ENCODE assay signal across 13 cellular contexts in the genomic region with DNA sequence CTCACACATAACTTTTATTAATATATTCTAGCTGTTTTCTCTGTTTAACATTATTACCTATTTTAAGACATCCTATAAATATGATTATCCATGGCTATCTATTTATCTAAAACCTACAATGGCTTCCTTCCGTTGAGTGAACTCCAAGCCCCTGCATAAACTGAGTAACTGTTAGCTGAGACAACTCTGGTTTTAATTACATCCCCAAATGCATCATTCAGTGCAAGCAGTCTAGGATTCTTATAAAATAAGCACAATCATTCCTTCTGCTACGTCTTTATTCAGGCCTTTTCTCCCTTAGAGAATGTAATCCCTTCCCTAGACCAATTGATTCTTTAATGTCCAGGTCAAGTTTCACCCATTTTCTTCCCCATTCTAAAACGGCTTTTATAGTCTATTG.
DNase-seq lines count a peak whose midpoint lies in the region; ATAC-seq and TF ChIP-seq lines count a peak whose summit lies in the region.
"Had no signal": no experiment of that assay in that cellular context is flagged by ENCODE, and none has a peak within 500 bp of the region (broad histone marks: within the 10 kb centered on the region; RNA-seq: fewer than 3 reads in every experiment).

No MANE protein-coding gene starts in this region.

- ATAC-seq in SK-N-SH treated with all-trans-retinoic acid at 6 μM for 48 hours (peak; percentile 58), GM18520 (IDR thresholded peaks at IDR 0.05; ENCODE audit: unreplicated experiment) (no peak)
- ATAC-seq in stimulated activated naive CD8-positive, alpha-beta T cell treated with anti-CD3 and anti-CD28 coated beads, Interleukin-15, amount 100 ng/mL, for 72 hours: no peak

- no peaks in the 10 kb centered on the region for H3K4me1 Mint-ChIP-seq in stimulated activated naive CD8-positive, alpha-beta T cell treated with anti-CD3 and anti-CD28 coated beads, Interleukin-15, amount 100 ng/mL, for 72 hours
- H3K4me1 Mint-ChIP-seq: CD4-positive, CD25-positive, alpha-beta regulatory T cell; H9 had no signal

- no peak for TF ChIP-seq CTCF in OCI-LY1 (IDR thresholded peaks at IDR 0.05; ENCODE audit: low read length)
- TF ChIP-seq CTCF in fibroblast of mammary gland (conservative IDR thresholded peaks at IDR 0.05; ENCODE audit: control insufficient read depth, insufficient read depth, low read depth, low read length): no peak
- TF ChIP-seq CTCF in brain microvascular endothelial cell (IDR thresholded peaks at IDR 0.05; ENCODE audit: low read depth, low read length, missing control alignments): no peak

- H3K27me3 ChIP-seq in BLaER1 (no peaks in the 10 kb centered on the region), OCI-LY1 (ENCODE audit: insufficient read depth, low read length) (no peaks in the 10 kb centered on the region), brain microvascular endothelial cell (replicated peaks) (no peaks in the 10 kb centered on the region)

- no peak overlapping the region for H3K27ac Mint-ChIP-seq in stimulated activated naive CD8-positive, alpha-beta T cell treated with anti-CD3 and anti-CD28 coated beads, Interleukin-15, amount 100 ng/mL, for 72 hours
- H3K27ac Mint-ChIP-seq: CD4-positive, CD25-positive, alpha-beta regulatory T cell; H9 had no signal

- H3K27ac ChIP-seq in BLaER1 (no peak overlapping the region), OCI-LY1 (ENCODE audit: low read depth, low read length, poor library complexity, severe bottlenecking) (peak overlapping the region; percentile 96), brain microvascular endothelial cell (no peak overlapping the region)
- H3K27ac ChIP-seq: 22Rv1 had no signal

- in situ Hi-C loops in brain microvascular endothelial cell (cut with HindIII; ENCODE audit: low pct_ligation_motif_present, low sequenced_read_pairs): no loop called here

- DNase-seq in fibroblast of mammary gland (ENCODE audit: low read depth): peak; percentile 30
- DNase-seq in brain microvascular endothelial cell: no peak
- DNase-seq in HuH-7 (ENCODE audit: low spot score): no peak
- DNase-seq in stimulated activated naive CD8-positive, alpha-beta T cell treated with anti-CD3 and anti-CD28 coated beads, Interleukin-15, amount 100 ng/mL, for 72 hours: no peak
- DNase-seq: CD4-positive, CD25-positive, alpha-beta regulatory T cell; GOT3; H9; IMR-90 had no signal

- H3K9me2 ChIP-seq in OCI-LY1 (ENCODE audit: low read depth, low read length): no peaks in the 10 kb centered on the region

- peak overlapping the region; percentile 66; the same call in 1 of the 2 replicates for H3K4me2 ChIP-seq in BLaER1
- H3K4me2 ChIP-seq in OCI-LY1 (ENCODE audit: low read length): peak overlapping the region; percentile 56; the same call in 1 of the 2 replicates

- no peak overlapping the region for H3K4me3 Mint-ChIP-seq in stimulated activated naive CD8-positive, alpha-beta T cell treated with anti-CD3 and anti-CD28 coated beads, Interleukin-15, amount 100 ng/mL, for 72 hours
- H3K4me3 Mint-ChIP-seq: CD4-positive, CD25-positive, alpha-beta regulatory T cell; H9 had no signal

- no peaks in the 10 kb centered on the region for H3K36me3 ChIP-seq in BLaER1
- H3K36me3 ChIP-seq in OCI-LY1 (ENCODE audit: insufficient read depth, low read length): no peaks in the 10 kb centered on the region
- no peaks in the 10 kb centered on the region for H3K36me3 ChIP-seq in brain microvascular endothelial cell (replicated peaks)

- H3K4me1 ChIP-seq in BLaER1 (peaks cover 30% of the 10 kb centered on the region), OCI-LY1 (ENCODE audit: insufficient read depth, low read length, severe bottlenecking) (peaks cover 49% of the 10 kb centered on the region)

- no peaks in the 10 kb centered on the region for H3K79me2 ChIP-seq in OCI-LY1 (ENCODE audit: insufficient read depth, low read length)

- H2AFZ ChIP-seq in OCI-LY1 (ENCODE audit: low read length): no peak overlapping the region

- H3K9me3 ChIP-seq in BLaER1 (peaks cover 14% of the 10 kb centered on the region), OCI-LY1 (ENCODE audit: low read length) (peaks cover 9% of the 10 kb centered on the region; the same call in 1 of the 2 replicates)

- no peak overlapping the region for H3K9ac ChIP-seq in BLaER1
- H3K9ac ChIP-seq in OCI-LY1 (ENCODE audit: low read length): peak overlapping the region; percentile 63

- H3K4me3 ChIP-seq in BLaER1 (no peak overlapping the region), OCI-LY1 (ENCODE audit: low read depth, low read length, poor library complexity, severe bottlenecking) (no peak overlapping the region), fibroblast of mammary gland (ENCODE audit: control insufficient read depth, low read depth, low read length) (no peak overlapping the region), brain microvascular endothelial cell (ENCODE audit: low read depth, low read length) (no peak overlapping the region)

- peaks cover 9 to 16% of the 10 kb centered on the region in 2 donors for H3K9me3 Mint-ChIP-seq in stimulated activated naive CD8-positive, alpha-beta T cell treated with anti-CD3 and anti-CD28 coated beads, Interleukin-15, amount 100 ng/mL, for 72 hours

- peaks cover 9% of the 10 kb centered on the region for H3F3A ChIP-seq in OCI-LY1 (ENCODE audit: insufficient read depth, low read length)

- H4K20me1 ChIP-seq in BLaER1: no peaks in the 10 kb centered on the region
- H4K20me1 ChIP-seq in OCI-LY1 (ENCODE audit: insufficient read depth, low read length): no peaks in the 10 kb centered on the region

- no peaks in the 10 kb centered on the region for H3K27me3 Mint-ChIP-seq in stimulated activated naive CD8-positive, alpha-beta T cell treated with anti-CD3 and anti-CD28 coated beads, Interleukin-15, amount 100 ng/mL, for 72 hours
- H3K27me3 Mint-ChIP-seq: CD4-positive, CD25-positive, alpha-beta regulatory T cell had no signal

TF ChIP-seq in SK-N-SH treated with all-trans-retinoic acid at 6 μM for 48 hours, 23 proteins besides CTCF, POLR2A, EP300 and RAD21:
- TF ChIP-seq, protein P1, sequence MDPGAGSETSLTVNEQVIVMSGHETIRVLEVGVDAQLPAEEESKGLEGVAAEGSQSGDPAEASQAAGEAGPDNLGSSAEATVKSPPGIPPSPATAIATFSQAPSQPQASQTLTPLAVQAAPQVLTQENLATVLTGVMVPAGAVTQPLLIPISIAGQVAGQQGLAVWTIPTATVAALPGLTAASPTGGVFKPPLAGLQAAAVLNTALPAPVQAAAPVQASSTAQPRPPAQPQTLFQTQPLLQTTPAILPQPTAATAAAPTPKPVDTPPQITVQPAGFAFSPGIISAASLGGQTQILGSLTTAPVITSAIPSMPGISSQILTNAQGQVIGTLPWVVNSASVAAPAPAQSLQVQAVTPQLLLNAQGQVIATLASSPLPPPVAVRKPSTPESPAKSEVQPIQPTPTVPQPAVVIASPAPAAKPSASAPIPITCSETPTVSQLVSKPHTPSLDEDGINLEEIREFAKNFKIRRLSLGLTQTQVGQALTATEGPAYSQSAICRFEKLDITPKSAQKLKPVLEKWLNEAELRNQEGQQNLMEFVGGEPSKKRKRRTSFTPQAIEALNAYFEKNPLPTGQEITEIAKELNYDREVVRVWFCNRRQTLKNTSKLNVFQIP (CRISPR knock-in tag; IDR thresholded peaks at IDR 0.05; ENCODE audit: borderline replicate concordance, low read depth): no peak
- TF ChIP-seq ZNF565 (CRISPR knock-in tag; conservative IDR thresholded peaks at IDR 0.05; ENCODE audit: low read depth): no peak
- no peak for TF ChIP-seq ARNTL (CRISPR knock-in tag; IDR thresholded peaks at IDR 0.05; ENCODE audit: borderline replicate concordance, low read depth)
- TF ChIP-seq ZC3H10 (CRISPR knock-in tag; IDR thresholded peaks at IDR 0.05): no peak
- TF ChIP-seq, protein P2, sequence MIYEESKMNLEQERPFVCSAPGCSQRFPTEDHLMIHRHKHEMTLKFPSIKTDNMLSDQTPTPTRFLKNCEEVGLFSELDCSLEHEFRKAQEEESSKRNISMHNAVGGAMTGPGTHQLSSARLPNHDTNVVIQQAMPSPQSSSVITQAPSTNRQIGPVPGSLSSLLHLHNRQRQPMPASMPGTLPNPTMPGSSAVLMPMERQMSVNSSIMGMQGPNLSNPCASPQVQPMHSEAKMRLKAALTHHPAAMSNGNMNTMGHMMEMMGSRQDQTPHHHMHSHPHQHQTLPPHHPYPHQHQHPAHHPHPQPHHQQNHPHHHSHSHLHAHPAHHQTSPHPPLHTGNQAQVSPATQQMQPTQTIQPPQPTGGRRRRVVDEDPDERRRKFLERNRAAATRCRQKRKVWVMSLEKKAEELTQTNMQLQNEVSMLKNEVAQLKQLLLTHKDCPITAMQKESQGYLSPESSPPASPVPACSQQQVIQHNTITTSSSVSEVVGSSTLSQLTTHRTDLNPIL (CRISPR knock-in tag; IDR thresholded peaks at IDR 0.05; ENCODE audit: low read depth): no peak
- no peak for TF ChIP-seq TOX (CRISPR knock-in tag; IDR thresholded peaks at IDR 0.05; ENCODE audit: borderline replicate concordance)
